ENCODE assay signal across 9 cellular contexts in the genomic region with DNA sequence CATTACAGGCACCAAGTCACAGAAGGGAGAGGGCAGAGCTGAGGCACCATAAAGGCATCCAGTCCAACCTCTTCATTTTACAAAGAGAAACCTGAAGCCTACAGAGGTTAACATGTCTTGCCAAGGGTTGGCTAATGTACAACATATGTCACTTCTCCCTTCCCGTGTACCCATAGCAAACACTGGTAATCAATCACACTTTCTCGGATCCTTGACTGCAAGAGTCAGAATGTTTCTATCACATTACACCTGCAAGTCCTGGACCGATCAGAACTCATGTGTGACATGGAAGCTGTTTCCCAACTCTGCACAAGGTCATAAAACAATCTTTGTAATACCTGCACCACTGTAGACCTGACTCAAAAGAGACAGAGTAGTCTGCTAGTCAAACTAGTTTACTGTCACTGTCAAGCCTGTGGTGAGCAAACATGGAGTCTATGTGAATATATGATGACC. TPM values are rescaled to one million over a fixed set of nuclear protein-coding genes. Genes with fewer than 3 reads are reported as not detected.
DNase-seq lines count a peak whose midpoint lies in the region; ATAC-seq and TF ChIP-seq lines count a peak whose summit lies in the region.
"Had no signal": no experiment of that assay in that cellular context is flagged by ENCODE, and none has a peak within 500 bp of the region (broad histone marks: within the 10 kb centered on the region; RNA-seq: fewer than 3 reads in every experiment).

No MANE protein-coding gene starts in this region.

- no peak for DNase-seq in activated T-cell treated with anti-CD3 and anti-CD28 coated beads, Interleukin-2, amount 50 U/mL, for 4 hours
- DNase-seq in activated T-cell treated with anti-CD3 and anti-CD28 coated beads for 4 hours = no peak
- peak; percentile 55 for DNase-seq in activated CD8-positive, alpha-beta T cell treated with anti-CD3 and anti-CD28 coated beads for 36 hours
- DNase-seq in stimulated activated naive CD4-positive, alpha-beta T cell treated with Interleukin-2 at 50 U/mL for 16 hours (lab: John Stamatoyannopoulos, UW) = no peak
- DNase-seq in DMS79 treated with DMSO at 0.1 percent for 48 hours (lab: John Stamatoyannopoulos, UW) = no peak
- DNase-seq in cerebellar nuclear complex (lab: John Stamatoyannopoulos, UW) = no peak

- no peak overlapping the region for H3K4me3 ChIP-seq in thymus (ENCODE audit: low read length)
- H3K4me3 ChIP-seq: SJSA1 had no signal

- ATAC-seq in activated T-cell treated with anti-CD3 and anti-CD28 coated beads, Interleukin-2, amount 50 U/mL, for 4 hours = peak; percentile 67
- peak; percentile 27 for ATAC-seq in HG03045 (IDR thresholded peaks at IDR 0.05; ENCODE audit: unreplicated experiment)
- peak; percentile 38 for ATAC-seq in activated CD8-positive, alpha-beta T cell treated with anti-CD3 and anti-CD28 coated beads for 36 hours

- peak overlapping the region; percentile 25 for H3K27ac ChIP-seq in thymus (ENCODE audit: low read depth)
- H3K27ac ChIP-seq: SJSA1 had no signal

- H3K9me3 Mint-ChIP-seq in activated T-cell treated with anti-CD3 and anti-CD28 coated beads, Interleukin-2, amount 50 U/mL, for 4 hours = no peaks in the 10 kb centered on the region
- peaks cover 7% of the 10 kb centered on the region for H3K9me3 Mint-ChIP-seq in activated CD8-positive, alpha-beta T cell treated with anti-CD3 and anti-CD28 coated beads for 36 hours

- H3K4me1 Mint-ChIP-seq in activated T-cell treated with anti-CD3 and anti-CD28 coated beads, Interleukin-2, amount 50 U/mL, for 4 hours (ENCODE audit: low read depth) = peaks cover 92% of the 10 kb centered on the region
- H3K4me1 Mint-ChIP-seq in activated CD8-positive, alpha-beta T cell treated with anti-CD3 and anti-CD28 coated beads for 36 hours (ENCODE audit: low read depth) = peaks cover 73% of the 10 kb centered on the region

- H3K36me3 ChIP-seq in thymus (ENCODE audit: control insufficient read depth, insufficient read depth) = peaks cover 5% of the 10 kb centered on the region
- H3K36me3 ChIP-seq: SJSA1 had no signal

- intact Hi-C loops in activated CD8-positive, alpha-beta T cell treated with anti-CD3 and anti-CD28 coated beads for 36 hours (cut with micrococcal nuclease) = loop anchor here (5.0 kb wide), 1 partner anchor 192 kb away; no protein-coding TSS in a partner anchor

- peaks cover 36% of the 10 kb centered on the region for H3K4me1 ChIP-seq in thymus (ENCODE audit: control insufficient read depth, insufficient read depth, low read length)

- H3K4me3 Mint-ChIP-seq in activated T-cell treated with anti-CD3 and anti-CD28 coated beads, Interleukin-2, amount 50 U/mL, for 4 hours = peak overlapping the region; percentile 81
- peak overlapping the region; percentile 96 for H3K4me3 Mint-ChIP-seq in activated CD8-positive, alpha-beta T cell treated with anti-CD3 and anti-CD28 coated beads for 36 hours

- CTCF ChIA-PET in activated CD8-positive, alpha-beta T cell treated with anti-CD3 and anti-CD28 coated beads for 36 hours (lab: Charles Lee) = interaction anchor here (1.1 to 3.2 kb wide), 6 partner anchors 9 to 191 kb away, joined by 3 to 16 read pairs (median 4); no protein-coding TSS in a partner anchor

- H3K9me3 ChIP-seq in thymus (ENCODE audit: control insufficient read depth) = no peaks in the 10 kb centered on the region
- H3K9me3 ChIP-seq: SJSA1 had no signal

- no peak for TF ChIP-seq CTCF in activated CD8-positive, alpha-beta T cell treated with anti-CD3 and anti-CD28 coated beads for 36 hours (IDR thresholded peaks at IDR 0.05)

- peaks cover 21% of the 10 kb centered on the region for H3K36me3 Mint-ChIP-seq in activated T-cell treated with anti-CD3 and anti-CD28 coated beads, Interleukin-2, amount 50 U/mL, for 4 hours (ENCODE audit: insufficient read depth)
- peaks cover 71% of the 10 kb centered on the region for H3K36me3 Mint-ChIP-seq in activated CD8-positive, alpha-beta T cell treated with anti-CD3 and anti-CD28 coated beads for 36 hours (ENCODE audit: low read depth)

- peak overlapping the region; percentile 99 for H3K27ac Mint-ChIP-seq in activated CD8-positive, alpha-beta T cell treated with anti-CD3 and anti-CD28 coated beads for 36 hours

- no peaks in the 10 kb centered on the region for H3K27me3 Mint-ChIP-seq in activated T-cell treated with anti-CD3 and anti-CD28 coated beads, Interleukin-2, amount 50 U/mL, for 4 hours (ENCODE audit: low read depth)
- H3K27me3 Mint-ChIP-seq in activated CD8-positive, alpha-beta T cell treated with anti-CD3 and anti-CD28 coated beads for 36 hours = no peaks in the 10 kb centered on the region

- no peaks in the 10 kb centered on the region for H3K27me3 ChIP-seq in thymus (ENCODE audit: control insufficient read depth, insufficient read depth)
- H3K27me3 ChIP-seq: SJSA1 had no signal

- POLR2A ChIA-PET in activated CD8-positive, alpha-beta T cell treated with anti-CD3 and anti-CD28 coated beads for 36 hours (lab: Charles Lee) = interaction anchor here (0.6 to 7.8 kb wide), 20 partner anchors 10 to 195 kb away, joined by 3 to 47 read pairs (median 4); a partner anchor contains a TSS

- WGBS in thymus = 83% methylated on average over 3 of the region's 3 CpGs

RNA-seq across cellular contexts. Expression of a gene that starts 6.0 kb away (rescaled TPM):
- 10 to 100 TPM; 75.0 to 91.5 (median 78.3) TPM for total RNA-seq in activated T-cell treated with anti-CD3 and anti-CD28 coated beads, Interleukin-2, amount 50 U/mL, for 4 hours
- total RNA-seq in activated CD8-positive, alpha-beta T cell treated with anti-CD3 and anti-CD28 coated beads for 36 hours = 100 to 1,000 TPM; 131 to 132 TPM
- 25.2 TPM for polyA plus RNA-seq in thymus
